Comparison of ENCODE assay signal across 12 cellular contexts in genomic region chr20:9147553-9148024, GRCh38.
DNase-seq lines count a peak whose midpoint lies in the region; ATAC-seq and TF ChIP-seq lines count a peak whose summit lies in the region.
"Had no signal": no experiment of that assay in that cellular context is flagged by ENCODE, and none has a peak within 500 bp of the region (broad histone marks: within the 10 kb centered on the region; RNA-seq: fewer than 3 reads in every experiment).

No MANE protein-coding gene starts in this region.

- no peaks in the 10 kb centered on the region for H3K27me3 ChIP-seq in right atrium auricular region
- H3K27me3 ChIP-seq: left lung had no signal

- DNase-seq in Right ventricle myocardium superior: no peak
- DNase-seq in right atrium auricular region (ENCODE audit: low spot score): no peak
- peak; percentile 11 for DNase-seq in SW480 (ENCODE audit: low spot score)
- peak; percentile 89 for DNase-seq in fibroblast of peridontal ligament (ENCODE audit: extremely low read depth)
- DNase-seq in activated CD4-positive, alpha-beta memory T cell treated with anti-CD3 and anti-CD28 coated beads for 36 hours: no peak
- no peak for DNase-seq in GF-D8 (lab: John Stamatoyannopoulos, UW)
- DNase-seq in stimulated activated CD4-positive, alpha-beta T cell treated with anti-CD3 and anti-CD28 coated beads, Interleukin-2, amount 100 ng/mL, for 48 hours: no peak
- DNase-seq in putamen (ENCODE audit: low spot score): no peak
- DNase-seq: activated CD8-positive, alpha-beta memory T cell treated with anti-CD3 and anti-CD28 coated beads, Interleukin-2, amount 50 U/mL, for 4 hours; left lung; NCI-H510A had no signal

- ATAC-seq in Right ventricle myocardium superior (ENCODE audit: poor library complexity): peak; percentile 24
- ATAC-seq: left lung had no signal

- TF ChIP-seq CTCF in right atrium auricular region (IDR thresholded peaks at IDR 0.05): no peak

- H3K36me3 ChIP-seq in right atrium auricular region: no peaks in the 10 kb centered on the region
- H3K36me3 ChIP-seq: left lung had no signal

- H3K27ac Mint-ChIP-seq in activated CD4-positive, alpha-beta memory T cell treated with anti-CD3 and anti-CD28 coated beads for 36 hours: no peak overlapping the region

- no peaks in the 10 kb centered on the region for H3K27me3 Mint-ChIP-seq in activated CD4-positive, alpha-beta memory T cell treated with anti-CD3 and anti-CD28 coated beads for 36 hours

- H3K36me3 Mint-ChIP-seq in activated CD4-positive, alpha-beta memory T cell treated with anti-CD3 and anti-CD28 coated beads for 36 hours: no peaks in the 10 kb centered on the region

- peaks cover 0 to 8% of the 10 kb centered on the region in 2 donors for H3K9me3 ChIP-seq in right atrium auricular region

- peaks cover 8% of the 10 kb centered on the region for H3K9me3 Mint-ChIP-seq in activated CD4-positive, alpha-beta memory T cell treated with anti-CD3 and anti-CD28 coated beads for 36 hours

- no peak overlapping the region for H3K4me3 ChIP-seq in right atrium auricular region
- H3K4me3 ChIP-seq: left lung had no signal

- peak overlapping the region in 1 of 2 donors; percentile 38 for H3K27ac ChIP-seq in right atrium auricular region
- H3K27ac ChIP-seq: left lung had no signal

- POLR2A ChIA-PET in activated CD4-positive, alpha-beta memory T cell treated with anti-CD3 and anti-CD28 coated beads for 36 hours (lab: Charles Lee): no interaction called here

- peaks cover 0 to 50% of the 10 kb centered on the region in 2 donors for H3K4me1 ChIP-seq in right atrium auricular region

- intact Hi-C loops in Right ventricle myocardium superior (cut with DNase I): no loop called here
- intact Hi-C loops in activated CD4-positive, alpha-beta memory T cell treated with anti-CD3 and anti-CD28 coated beads for 36 hours (cut with micrococcal nuclease): no loop called here

- no peaks in the 10 kb centered on the region for H3K4me1 Mint-ChIP-seq in activated CD4-positive, alpha-beta memory T cell treated with anti-CD3 and anti-CD28 coated beads for 36 hours (ENCODE audit: low read depth)

- CTCF ChIA-PET in activated CD4-positive, alpha-beta memory T cell treated with anti-CD3 and anti-CD28 coated beads for 36 hours (lab: Charles Lee): no interaction called here

- H3K4me3 Mint-ChIP-seq in activated CD4-positive, alpha-beta memory T cell treated with anti-CD3 and anti-CD28 coated beads for 36 hours: no peak overlapping the region
- H3K4me3 Mint-ChIP-seq: neural crest cell had no signal

Comparison
In these comparisons a context has a peak if more than half of its experiments do, and no peak if none do; other contexts are left out.
1. DNase-seq: peak in SW480 (single experiment) and fibroblast of peridontal ligament (single experiment); none in Right ventricle myocardium superior (single experiment), right atrium auricular region (single experiment), activated CD4-positive, alpha-beta memory T cell treated with anti-CD3 and anti-CD28 coated beads for 36 hours (single experiment), GF-D8 (single experiment), stimulated activated CD4-positive, alpha-beta T cell treated with anti-CD3 and anti-CD28 coated beads, Interleukin-2, amount 100 ng/mL, for 48 hours (0 of 2) and putamen (single experiment).